ENCODE assay signal across 11 cellular contexts in the genomic region with DNA sequence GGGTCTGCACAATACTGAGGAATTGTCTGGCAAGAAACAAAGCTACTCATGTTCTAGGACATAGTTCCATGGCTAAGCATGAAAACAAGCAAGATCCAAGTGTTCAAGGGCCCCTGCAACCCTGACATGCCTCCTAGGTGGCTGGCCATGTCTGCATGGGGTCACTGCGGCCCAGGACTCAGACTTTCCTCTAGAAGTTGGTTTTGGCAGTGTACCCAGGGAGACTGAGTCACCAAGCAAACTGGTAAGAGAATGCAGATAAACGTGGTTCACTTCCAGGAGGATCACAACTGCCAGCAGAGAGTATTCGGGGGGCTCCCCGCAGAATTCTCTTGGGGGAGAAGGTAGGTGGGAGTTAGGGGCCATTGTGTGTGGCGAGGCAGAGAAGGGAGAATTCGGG. TPM values are rescaled to one million over a fixed set of nuclear protein-coding genes. Genes with fewer than 3 reads are reported as not detected.
DNase-seq lines count a peak whose midpoint lies in the region; ATAC-seq and TF ChIP-seq lines count a peak whose summit lies in the region.
"Had no signal": no experiment of that assay in that cellular context is flagged by ENCODE, and none has a peak within 500 bp of the region (broad histone marks: within the 10 kb centered on the region; RNA-seq: fewer than 3 reads in every experiment).

No MANE protein-coding gene starts in this region.

- no peak overlapping the region for H3K4me3 Mint-ChIP-seq in activated CD4-positive, alpha-beta T cell treated with anti-CD3 and anti-CD28 coated beads for 36 hours
- H3K4me3 Mint-ChIP-seq: activated CD4-positive, alpha-beta memory T cell treated with anti-CD3 and anti-CD28 coated beads for 36 hours had no signal

- no peak for TF ChIP-seq POLR2A in testis (IDR thresholded peaks at IDR 0.05)

- no peaks in the 10 kb centered on the region for H3K27me3 ChIP-seq in right atrium auricular region
- H3K27me3 ChIP-seq in testis: no peaks in the 10 kb centered on the region

- H3K9me3 ChIP-seq in right atrium auricular region (no peaks in the 10 kb centered on the region), testis (no peaks in the 10 kb centered on the region)

- H3K27ac ChIP-seq in right atrium auricular region (peak overlapping the region; percentile 61 to 73), testis (peak overlapping the region; percentile 79 to 84)

- peaks cover 17% of the 10 kb centered on the region for H3K36me3 Mint-ChIP-seq in activated CD4-positive, alpha-beta T cell treated with anti-CD3 and anti-CD28 coated beads for 36 hours (ENCODE audit: low read depth)

- H3K4me1 ChIP-seq in right atrium auricular region (peaks cover 0 to 34% of the 10 kb centered on the region in 2 donors), testis (peaks cover 34% of the 10 kb centered on the region)

- H3K4me3 ChIP-seq in right atrium auricular region (no peak overlapping the region), testis (no peak overlapping the region)

- no peaks in the 10 kb centered on the region for H3K27me3 Mint-ChIP-seq in activated CD4-positive, alpha-beta T cell treated with anti-CD3 and anti-CD28 coated beads for 36 hours
- H3K27me3 Mint-ChIP-seq: activated CD4-positive, alpha-beta memory T cell treated with anti-CD3 and anti-CD28 coated beads for 36 hours had no signal

- H3K9me3 Mint-ChIP-seq in activated CD4-positive, alpha-beta T cell treated with anti-CD3 and anti-CD28 coated beads for 36 hours (ENCODE audit: low read depth): no peaks in the 10 kb centered on the region
- H3K9me3 Mint-ChIP-seq: activated CD4-positive, alpha-beta memory T cell treated with anti-CD3 and anti-CD28 coated beads for 36 hours had no signal

- no peak for DNase-seq in activated CD4-positive, alpha-beta T cell treated with anti-CD3 and anti-CD28 coated beads for 36 hours
- no peak for DNase-seq in activated CD4-positive, alpha-beta T cell treated with anti-CD3 and anti-CD28 coated beads, Interleukin-2, amount 50 U/mL, for 1 hour
- DNase-seq in amniotic epithelial cell (ENCODE audit: low read depth) (peak; percentile 55), right atrium auricular region (ENCODE audit: low spot score) (no peak), testis (no peak), NCI-H1694 (lab: John Stamatoyannopoulos, UW) (no peak)
- DNase-seq: activated CD4-positive, alpha-beta memory T cell treated with anti-CD3 and anti-CD28 coated beads for 36 hours; DND-41; NCI-H526 had no signal

- WGBS in testis, 2 donors: 66 to 79% methylated on average over 6 of the region's 6 CpGs

- CTCF ChIA-PET in activated CD4-positive, alpha-beta T cell treated with anti-CD3 and anti-CD28 coated beads for 36 hours (lab: Charles Lee): interaction anchor here (1.4 kb wide), 1 partner anchor 12 kb away, joined by 5 read pairs; no protein-coding TSS in a partner anchor

- ATAC-seq in activated CD4-positive, alpha-beta T cell treated with anti-CD3 and anti-CD28 coated beads for 36 hours: peak; percentile 14
- ATAC-seq in HG03571 (IDR thresholded peaks at IDR 0.05; ENCODE audit: unreplicated experiment) (no peak), GM18517 (IDR thresholded peaks at IDR 0.05; ENCODE audit: unreplicated experiment) (no peak)

- H3K36me3 ChIP-seq in right atrium auricular region: no peaks in the 10 kb centered on the region
- no peaks in the 10 kb centered on the region for H3K36me3 ChIP-seq in testis (ENCODE audit: low read depth, missing control alignments)

- POLR2A ChIA-PET in activated CD4-positive, alpha-beta T cell treated with anti-CD3 and anti-CD28 coated beads for 36 hours (lab: Charles Lee): interaction anchor here (0.6 kb wide), 1 partner anchor 8 kb away, joined by 8 read pairs; no protein-coding TSS in a partner anchor

- H3K27ac Mint-ChIP-seq in activated CD4-positive, alpha-beta T cell treated with anti-CD3 and anti-CD28 coated beads for 36 hours: peak overlapping the region; percentile 58
- H3K27ac Mint-ChIP-seq: activated CD4-positive, alpha-beta memory T cell treated with anti-CD3 and anti-CD28 coated beads for 36 hours had no signal

- intact Hi-C loops in activated CD4-positive, alpha-beta T cell treated with anti-CD3 and anti-CD28 coated beads for 36 hours (cut with DNase I, micrococcal nuclease): no loop called here
- intact Hi-C loops in testis (cut with DNase I; ENCODE audit: low total_unique reads): no loop called here

- TF ChIP-seq CTCF in right atrium auricular region (IDR thresholded peaks at IDR 0.05) (no peak), testis (IDR thresholded peaks at IDR 0.05) (no peak)

- H3K4me1 Mint-ChIP-seq in activated CD4-positive, alpha-beta T cell treated with anti-CD3 and anti-CD28 coated beads for 36 hours: peaks cover 40% of the 10 kb centered on the region

RNA-seq across cellular contexts. Expression of a gene that starts 7.4 kb away (rescaled TPM):
- total RNA-seq in activated CD4-positive, alpha-beta T cell treated with anti-CD3 and anti-CD28 coated beads for 36 hours: 100 to 1,000 TPM; 133 to 183 TPM
- total RNA-seq in right atrium auricular region: 10 to 100 TPM in 1 of 2 donors, 1 to 10 TPM in 1; 9.4 to 16.5 TPM
- 10 to 100 TPM; 53.9 to 65.3 TPM for total RNA-seq in testis
- polyA plus RNA-seq in testis (ENCODE audit: insufficient read depth, low read depth, low replicate concordance): 31.7 TPM
